In genomic region chr2:240764605-240765004, GRCh38 we compare ENCODE assay signal across 34 cellular contexts. TPM values are rescaled to one million over a fixed set of nuclear protein-coding genes. Genes with fewer than 3 reads are reported as not detected.
"Had no signal": no experiment of that assay in that cellular context is flagged by ENCODE, and none has a peak within 500 bp of the region (broad histone marks: within the 10 kb centered on the region; RNA-seq: fewer than 3 reads in every experiment).

No MANE protein-coding gene starts in this region.

- H3K27ac ChIP-seq: brain microvascular endothelial cell, KMS-11, Peyer's patch, RWPE1, VCaP had no signal

- DNase-seq: activated B cell treated with CpG ODN at 0.5 μM for 24 hours; activated CD4-positive, alpha-beta memory T cell treated with anti-CD3 and anti-CD28 coated beads, Interleukin-2, amount 10 ng/mL, durations not matched to agents 7 days and 5 days; activated CD4-positive, alpha-beta T cell treated with anti-CD3 and anti-CD28 coated beads for 4 hours; activated CD4-positive, alpha-beta T cell treated with anti-CD3 and anti-CD28 coated beads, Interleukin-2, amount 50 U/mL, for 1 hour; activated CD4-positive, CD25-positive, alpha-beta regulatory T cell treated with anti-CD3 and anti-CD28 coated beads, Interleukin-2, amount 50 U/mL, for 72 hours; activated CD8-positive, alpha-beta memory T cell treated with anti-CD3 and anti-CD28 coated beads for 24 hours; activated CD8-positive, alpha-beta memory T cell treated with anti-CD3 and anti-CD28 coated beads, Interleukin-2, amount 10 ng/mL, durations not matched to agents 7 days and 5 days; activated CD8-positive, alpha-beta memory T cell treated with anti-CD3 and anti-CD28 coated beads, Interleukin-2, amount 50 U/mL, for 48 hours; activated effector memory CD4-positive, alpha-beta T cell treated with Interleukin-2 at 50 U/mL for 16 hours; activated naive CD4-positive, alpha-beta T cell treated with anti-CD3 and anti-CD28 coated beads, Interleukin-2, amount 10 ng/mL, durations not matched to agents 7 days and 5 days; activated naive CD8-positive, alpha-beta T cell treated with anti-CD3 and anti-CD28 coated beads, Interleukin-2, amount 50 U/mL, for 24 hours; activated T-cell treated with anti-CD3 and anti-CD28 coated beads, Interleukin-2, amount 50 U/mL, for 48 hours; aorta; brain microvascular endothelial cell; MM.1S; MV-4-11; NCI-H1092; NCI-H1436 treated with DMSO at 0.1 percent for 48 hours; NCI-H1694 treated with DMSO at 0.1 percent for 48 hours; NCI-H2029; NCI-H345; NCI-H524 treated with DMSO at 0.1 percent for 48 hours; NK-92 treated with Interleukin-12 subunit alpha and Interleukin-12 subunit beta, amount 100 ng/mL, for 24 hours; PC-3; Peyer's patch; SIG-M5; SW 1271; T-helper 1 cell; T-helper 2 cell; T-helper 9 cell had no signal

- H3K9ac ChIP-seq: KMS-11 had no signal

- H3K9me3 ChIP-seq: Peyer's patch had no signal

- H3K36me3 ChIP-seq: brain microvascular endothelial cell, Peyer's patch had no signal

- H3K4me1 ChIP-seq: Peyer's patch had no signal

- H3K4me3 ChIP-seq: Peyer's patch had no signal

- H3K4me2 ChIP-seq: KMS-11 had no signal

- ATAC-seq: activated CD8-positive, alpha-beta memory T cell treated with anti-CD3 and anti-CD28 coated beads, Interleukin-2, amount 10 ng/mL, durations not matched to agents 7 days and 5 days; activated naive CD8-positive, alpha-beta T cell treated with anti-CD3 and anti-CD28 coated beads, Interleukin-2, amount 50 U/mL, for 24 hours; PC-3; Right ventricle myocardium inferior had no signal

- H3K27me3 ChIP-seq: brain microvascular endothelial cell, Peyer's patch had no signal

RNA-seq across cellular contexts. Expression of gene KIF1A, which starts 55.4 kb away (rescaled TPM):
- total RNA-seq: activated B cell treated with CpG ODN at 0.5 μM for 24 hours, PC-3 had no signal
